ENCODE assay signal across 15 cellular contexts in the genomic region with DNA sequence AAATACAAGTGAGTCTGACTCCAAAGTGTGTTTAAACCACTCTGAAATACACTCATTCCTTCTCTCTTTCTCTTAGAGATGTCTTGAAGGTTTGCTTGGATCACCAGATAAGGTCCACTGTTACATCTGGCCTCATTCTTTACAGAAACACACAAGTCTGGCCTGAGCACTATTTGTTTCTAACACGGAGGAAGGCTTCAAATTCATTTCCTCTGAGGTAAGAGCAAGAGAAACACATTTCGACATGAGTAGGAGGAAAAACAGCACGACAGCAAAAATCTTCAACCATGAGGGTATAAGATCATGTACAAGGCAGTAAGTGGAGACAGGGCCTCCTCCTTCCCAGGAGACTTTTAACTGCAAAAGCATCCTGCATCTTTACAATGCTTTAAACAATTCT. TPM values are rescaled to one million over a fixed set of nuclear protein-coding genes. Genes with fewer than 3 reads are reported as not detected.
DNase-seq lines count a peak whose midpoint lies in the region; ATAC-seq and TF ChIP-seq lines count a peak whose summit lies in the region.
"Had no signal": no experiment of that assay in that cellular context is flagged by ENCODE, and none has a peak within 500 bp of the region (broad histone marks: within the 10 kb centered on the region; RNA-seq: fewer than 3 reads in every experiment).

No MANE protein-coding gene starts in this region.

- H3K79me2 ChIP-seq in hepatocyte, result peaks cover 61% of the 10 kb centered on the region

- no peak overlapping the region for H2AFZ ChIP-seq in hepatocyte

- no peaks in the 10 kb centered on the region for H4K20me1 ChIP-seq in hepatocyte (ENCODE audit: insufficient read depth, poor library complexity, severe bottlenecking)
- H4K20me1 ChIP-seq: BLaER1 had no signal

- H3K36me3 Mint-ChIP-seq in chondrocyte (ENCODE audit: low read depth), result peaks cover 7% of the 10 kb centered on the region

- no peak for ATAC-seq in HG03280 (IDR thresholded peaks at IDR 0.05; ENCODE audit: unreplicated experiment)

- H3K4me1 Mint-ChIP-seq in chondrocyte (ENCODE audit: low read depth), result peaks cover 29% of the 10 kb centered on the region

- H3K36me3 ChIP-seq in hepatocyte (replicated peaks; ENCODE audit: insufficient read depth, low read depth), result no peaks in the 10 kb centered on the region
- H3K36me3 ChIP-seq: SJCRH30 had no signal

- no peaks in the 10 kb centered on the region for H3K27me3 ChIP-seq in hepatocyte
- H3K27me3 ChIP-seq: BLaER1, SJCRH30 had no signal

- DNase-seq in AG20443 (ENCODE audit: low spot score), result peak; percentile 59
- no peak for DNase-seq in chondrocyte (ENCODE audit: low spot score)
- peak; percentile 60 for DNase-seq in hepatocyte (ENCODE audit: low spot score)
- DNase-seq in skeletal muscle cell (ENCODE audit: low read depth), result peak; percentile 75
- no peak for DNase-seq in NCI-H2227 (lab: John Stamatoyannopoulos, UW; ENCODE audit: unreplicated experiment)
- no peak for DNase-seq in GM13977 (ENCODE audit: low spot score)
- no peak for DNase-seq in stimulated activated CD4-positive, alpha-beta T cell treated with anti-CD3 and anti-CD28 coated beads, Interleukin-4, amount 100 ng/mL, for 4 hours
- DNase-seq: activated CD4-positive, alpha-beta memory T cell treated with anti-CD3 and anti-CD28 coated beads for 36 hours; activated effector memory CD4-positive, alpha-beta T cell treated with anti-CD3 and anti-CD28 coated beads, Interleukin-2, amount 50 U/mL, for 16 hours; caudate nucleus; NK-92 treated with Interleukin-12 subunit alpha and Interleukin-12 subunit beta, amount 100 ng/mL, for 24 hours; SJCRH30 had no signal

- H3K4me3 Mint-ChIP-seq in chondrocyte (ENCODE audit: unreplicated experiment), result no peak overlapping the region
- H3K4me3 Mint-ChIP-seq: activated CD4-positive, alpha-beta memory T cell treated with anti-CD3 and anti-CD28 coated beads for 36 hours had no signal

- no peaks in the 10 kb centered on the region for H3K9me3 Mint-ChIP-seq in chondrocyte (ENCODE audit: low read depth)
- H3K9me3 Mint-ChIP-seq: activated CD4-positive, alpha-beta memory T cell treated with anti-CD3 and anti-CD28 coated beads for 36 hours had no signal

- H3K27me3 Mint-ChIP-seq in chondrocyte (ENCODE audit: low read depth), result no peaks in the 10 kb centered on the region
- H3K27me3 Mint-ChIP-seq: activated CD4-positive, alpha-beta memory T cell treated with anti-CD3 and anti-CD28 coated beads for 36 hours had no signal

- WGBS in hepatocyte (ENCODE audit: low lambda C conversion rate, missing lambda C conversion rate), result 54% methylated on average over 3 of the region's 3 CpGs

- in situ Hi-C loops in GM13977 (cut with MboI; ENCODE audit: low pct_unique_long_range_greater_than_20kb, low sequenced_read_pairs, unreplicated experiment), result no loop called here

- H3K9me2 ChIP-seq in hepatocyte (replicated peaks; ENCODE audit: insufficient read depth), result no peaks in the 10 kb centered on the region

- peak overlapping the region; percentile 74 for H3K27ac Mint-ChIP-seq in chondrocyte (ENCODE audit: unreplicated experiment)
- H3K27ac Mint-ChIP-seq: activated CD4-positive, alpha-beta memory T cell treated with anti-CD3 and anti-CD28 coated beads for 36 hours had no signal

- peak overlapping the region; percentile 76 for H3K27ac ChIP-seq in hepatocyte
- H3K27ac ChIP-seq: BLaER1, epithelial cell of prostate, SJCRH30 had no signal

- peaks cover 31% of the 10 kb centered on the region for H3K4me1 ChIP-seq in hepatocyte (ENCODE audit: insufficient read depth)
- H3K4me1 ChIP-seq: SJCRH30 had no signal

- H3K4me3 ChIP-seq in hepatocyte, result no peak overlapping the region
- no peak overlapping the region for H3K4me3 ChIP-seq in skeletal muscle cell (ENCODE audit: low read depth, low read length)
- H3K4me3 ChIP-seq: BLaER1, SJCRH30 had no signal

- TF ChIP-seq CTCF in chondrocyte (IDR thresholded peaks at IDR 0.05) (no peak), hepatocyte (IDR thresholded peaks at IDR 0.05; ENCODE audit: poor library complexity) (no peak), GM13977 (IDR thresholded peaks at IDR 0.05; ENCODE audit: extremely low read depth, insufficient read depth, missing control alignments) (no peak)

- H3K9me3 ChIP-seq in hepatocyte (ENCODE audit: low read depth), result no peaks in the 10 kb centered on the region
- H3K9me3 ChIP-seq: BLaER1, SJCRH30 had no signal

- H3K4me2 ChIP-seq in hepatocyte, result peak overlapping the region; percentile 31
- H3K4me2 ChIP-seq: BLaER1 had no signal

RNA-seq across cellular contexts. Expression of a gene that starts 8.0 kb away (rescaled TPM):
- total RNA-seq in chondrocyte (71.1 to 87.4 TPM (median 76.2 TPM) in 3 replicates), hepatocyte (73.9 and 82.0 TPM in 2 replicates)
- polyA plus RNA-seq in hepatocyte, result 176 and 197 TPM in 2 replicates

Comparison
In these comparisons a context has a peak if more than half of its experiments do, and no peak if none do; other contexts are left out.
1. DNase-seq: peak in AG20443 (single experiment), hepatocyte (single experiment) and skeletal muscle cell (single experiment); none in chondrocyte (single experiment), NCI-H2227 (single experiment), GM13977 (single experiment) and stimulated activated CD4-positive, alpha-beta T cell treated with anti-CD3 and anti-CD28 coated beads, Interleukin-4, amount 100 ng/mL, for 4 hours (0 of 2).